ENCODE assay signal across 8 cellular contexts in genomic region chr22:18056802-18057474, GRCh38. TPM values are rescaled to one million over a fixed set of nuclear protein-coding genes. Genes with fewer than 3 reads are reported as not detected.
DNase-seq lines count a peak whose midpoint lies in the region; ATAC-seq and TF ChIP-seq lines count a peak whose summit lies in the region.

No MANE protein-coding gene starts in this region.

- no peaks in the 10 kb centered on the region for H3K4me1 Mint-ChIP-seq in activated CD8-positive, alpha-beta T cell treated with anti-CD3 and anti-CD28 coated beads for 36 hours (ENCODE audit: low read depth)
- H3K4me1 Mint-ChIP-seq in activated CD8-positive, alpha-beta T cell treated with anti-CD3 and anti-CD28 coated beads, Interleukin-2, amount 10 ng/mL, durations not matched to agents 7 days and 5 days (ENCODE audit: low read depth) = peaks cover 6% of the 10 kb centered on the region

- WGBS in transverse colon (ENCODE audit: low coverage in 1 of 2), 2 donors = 76 to 86% methylated on average over 6 to 10 of the region's 10 CpGs

- ATAC-seq in activated CD8-positive, alpha-beta T cell treated with anti-CD3 and anti-CD28 coated beads for 36 hours = peak; percentile 24
- no peak for ATAC-seq in activated CD8-positive, alpha-beta T cell treated with anti-CD3 and anti-CD28 coated beads, Interleukin-2, amount 10 ng/mL, durations not matched to agents 7 days and 5 days
- ATAC-seq in HG03432 (IDR thresholded peaks at IDR 0.05; ENCODE audit: unreplicated experiment) = peak; percentile 61
- no peak for ATAC-seq in foreskin keratinocyte

- TF ChIP-seq POLR2A in transverse colon (IDR thresholded peaks at IDR 0.05) = no peak

- POLR2A ChIA-PET in activated CD8-positive, alpha-beta T cell treated with anti-CD3 and anti-CD28 coated beads for 36 hours (lab: Charles Lee) = no interaction called here
- POLR2A ChIA-PET in activated CD8-positive, alpha-beta T cell treated with anti-CD3 and anti-CD28 coated beads, Interleukin-2, amount 10 ng/mL, durations not matched to agents 7 days and 5 days (lab: Charles Lee) = no interaction called here

- TF ChIP-seq EP300 in transverse colon (IDR thresholded peaks at IDR 0.05; ENCODE audit: low read depth) = no peak

- no peak overlapping the region for H3K4me3 ChIP-seq in transverse colon

- H3K36me3 Mint-ChIP-seq in activated CD8-positive, alpha-beta T cell treated with anti-CD3 and anti-CD28 coated beads for 36 hours (ENCODE audit: low read depth) = no peaks in the 10 kb centered on the region
- H3K36me3 Mint-ChIP-seq in activated CD8-positive, alpha-beta T cell treated with anti-CD3 and anti-CD28 coated beads, Interleukin-2, amount 10 ng/mL, durations not matched to agents 7 days and 5 days (ENCODE audit: low read depth) = no peaks in the 10 kb centered on the region

- H3K27ac ChIP-seq in foreskin keratinocyte (peak overlapping the region; percentile 86), transverse colon (peak overlapping the region; percentile 66 to 85 (median 83))

- H3K27me3 Mint-ChIP-seq in activated CD8-positive, alpha-beta T cell treated with anti-CD3 and anti-CD28 coated beads for 36 hours = peaks cover 9% of the 10 kb centered on the region
- peaks cover 11% of the 10 kb centered on the region for H3K27me3 Mint-ChIP-seq in activated CD8-positive, alpha-beta T cell treated with anti-CD3 and anti-CD28 coated beads, Interleukin-2, amount 10 ng/mL, durations not matched to agents 7 days and 5 days (ENCODE audit: low read depth)

- in situ Hi-C loops in transverse colon (cut with MboI; ENCODE audit: low pct_ligation_motif_present in 1 of 4, low pct_unique_long_range_greater_than_20kb in 1 of 4, low sequenced_read_pairs in 3 of 4) = no loop called here

- no peaks in the 10 kb centered on the region for H3K9me3 ChIP-seq in transverse colon

- CTCF ChIA-PET in activated CD8-positive, alpha-beta T cell treated with anti-CD3 and anti-CD28 coated beads for 36 hours (lab: Charles Lee) = interaction anchor here (0.9 to 1.8 kb wide), 2 partner anchors 19 to 227 kb away, joined by 3 to 8 read pairs; no protein-coding TSS in a partner anchor
- CTCF ChIA-PET in activated CD8-positive, alpha-beta T cell treated with anti-CD3 and anti-CD28 coated beads, Interleukin-2, amount 10 ng/mL, durations not matched to agents 7 days and 5 days (lab: Charles Lee) = interaction anchor here (0.7 to 1.8 kb wide), 2 partner anchors 19 to 227 kb away, joined by 3 to 6 read pairs; no protein-coding TSS in a partner anchor

- no peak for DNase-seq in activated CD8-positive, alpha-beta T cell treated with anti-CD3 and anti-CD28 coated beads for 36 hours
- no peak for DNase-seq in activated CD8-positive, alpha-beta T cell treated with anti-CD3 and anti-CD28 coated beads, Interleukin-2, amount 10 ng/mL, durations not matched to agents 7 days and 5 days
- DNase-seq in foreskin keratinocyte (peak in 1 of 2 donors; percentile 22), transverse colon (peak; percentile 50), SKM-1 (lab: John Stamatoyannopoulos, UW; ENCODE audit: unreplicated experiment) (no peak), D341Med (ENCODE audit: low spot score) (no peak), amniotic stem cell (lab: John Stamatoyannopoulos, UW) (no peak)

- H3K4me3 Mint-ChIP-seq in activated CD8-positive, alpha-beta T cell treated with anti-CD3 and anti-CD28 coated beads for 36 hours = no peak overlapping the region
- no peak overlapping the region for H3K4me3 Mint-ChIP-seq in activated CD8-positive, alpha-beta T cell treated with anti-CD3 and anti-CD28 coated beads, Interleukin-2, amount 10 ng/mL, durations not matched to agents 7 days and 5 days

- H3K27me3 ChIP-seq in foreskin keratinocyte (no peaks in the 10 kb centered on the region), transverse colon (no peaks in the 10 kb centered on the region)

- no peaks in the 10 kb centered on the region for H3K9me3 Mint-ChIP-seq in activated CD8-positive, alpha-beta T cell treated with anti-CD3 and anti-CD28 coated beads for 36 hours
- no peaks in the 10 kb centered on the region for H3K9me3 Mint-ChIP-seq in activated CD8-positive, alpha-beta T cell treated with anti-CD3 and anti-CD28 coated beads, Interleukin-2, amount 10 ng/mL, durations not matched to agents 7 days and 5 days (ENCODE audit: insufficient read depth)

- no peak for TF ChIP-seq CTCF in activated CD8-positive, alpha-beta T cell treated with anti-CD3 and anti-CD28 coated beads for 36 hours (IDR thresholded peaks at IDR 0.05)
- TF ChIP-seq CTCF in foreskin keratinocyte (conservative IDR thresholded peaks at IDR 0.05) (no peak), transverse colon (IDR thresholded peaks at IDR 0.05) (no peak)

- no peak overlapping the region for H3K27ac Mint-ChIP-seq in activated CD8-positive, alpha-beta T cell treated with anti-CD3 and anti-CD28 coated beads for 36 hours
- no peak overlapping the region for H3K27ac Mint-ChIP-seq in activated CD8-positive, alpha-beta T cell treated with anti-CD3 and anti-CD28 coated beads, Interleukin-2, amount 10 ng/mL, durations not matched to agents 7 days and 5 days

- H3K4me1 ChIP-seq in foreskin keratinocyte (peaks cover 29% of the 10 kb centered on the region), transverse colon (peaks cover 27 to 50% (median 31%) of the 10 kb centered on the region in 4 donors)

- intact Hi-C loops in activated CD8-positive, alpha-beta T cell treated with anti-CD3 and anti-CD28 coated beads for 36 hours (cut with micrococcal nuclease) = no loop called here
- intact Hi-C loops in transverse colon (cut with DNase I; ENCODE audit: low total_unique reads) = no loop called here

- H3K36me3 ChIP-seq in transverse colon = no peaks in the 10 kb centered on the region

RNA-seq across cellular contexts. Expression of gene PEX26, which starts 20.9 kb away (rescaled TPM):
- total RNA-seq in activated CD8-positive, alpha-beta T cell treated with anti-CD3 and anti-CD28 coated beads for 36 hours = 10 to 100 TPM; 57.8 to 59.7 TPM
- 10 to 100 TPM; 44.4 TPM for total RNA-seq in activated CD8-positive, alpha-beta T cell treated with anti-CD3 and anti-CD28 coated beads, Interleukin-2, amount 10 ng/mL, durations not matched to agents 7 days and 5 days
- total RNA-seq in foreskin keratinocyte (25.7 and 29.1 TPM in 2 replicates), transverse colon (100 to 1,000 TPM in 2 of 4 donors, 10 to 100 TPM in 2; 46.4 to 211 (median 93.4) TPM)
- polyA plus RNA-seq in foreskin keratinocyte = 10.7 and 11.5 TPM in 2 replicates

RNA-seq across cellular contexts. Expression of gene MICAL3, which starts 32.6 kb away (rescaled TPM):
- 10 to 100 TPM; 31.6 to 32.4 TPM for total RNA-seq in activated CD8-positive, alpha-beta T cell treated with anti-CD3 and anti-CD28 coated beads for 36 hours
- 10 to 100 TPM; 26.4 to 29.7 TPM for total RNA-seq in activated CD8-positive, alpha-beta T cell treated with anti-CD3 and anti-CD28 coated beads, Interleukin-2, amount 10 ng/mL, durations not matched to agents 7 days and 5 days
- total RNA-seq in foreskin keratinocyte (59.6 and 68.0 TPM in 2 replicates), transverse colon (100 to 1,000 TPM in 2 of 4 donors, 10 to 100 TPM in 2; 84.2 to 290 (median 151) TPM)
- 5.3 and 7.0 TPM in 2 replicates for polyA plus RNA-seq in foreskin keratinocyte

RNA-seq across cellular contexts. Expression of gene TUBA8, which starts 53.7 kb away (rescaled TPM):
- total RNA-seq in activated CD8-positive, alpha-beta T cell treated with anti-CD3 and anti-CD28 coated beads for 36 hours = under 1 TPM; 0.56 to 0.85 TPM
- 1 to 10 TPM; 1.2 to 1.5 TPM for total RNA-seq in activated CD8-positive, alpha-beta T cell treated with anti-CD3 and anti-CD28 coated beads, Interleukin-2, amount 10 ng/mL, durations not matched to agents 7 days and 5 days
- total RNA-seq in foreskin keratinocyte (0.32 and 0.34 TPM in 2 replicates), transverse colon (1 to 10 TPM in 3 of 4 donors, not detected in 1; 1.4 to 3.0 (median 2.0) TPM)
- 0.45 TPM in 2 replicates for polyA plus RNA-seq in foreskin keratinocyte

Comparison
In these comparisons a context has a peak if more than half of its experiments do, and no peak if none do; other contexts are left out.
1. ATAC-seq: peak in activated CD8-positive, alpha-beta T cell treated with anti-CD3 and anti-CD28 coated beads for 36 hours (single experiment) and HG03432 (single experiment); none in activated CD8-positive, alpha-beta T cell treated with anti-CD3 and anti-CD28 coated beads, Interleukin-2, amount 10 ng/mL, durations not matched to agents 7 days and 5 days (single experiment) and foreskin keratinocyte (single experiment).